In the genomic region with DNA sequence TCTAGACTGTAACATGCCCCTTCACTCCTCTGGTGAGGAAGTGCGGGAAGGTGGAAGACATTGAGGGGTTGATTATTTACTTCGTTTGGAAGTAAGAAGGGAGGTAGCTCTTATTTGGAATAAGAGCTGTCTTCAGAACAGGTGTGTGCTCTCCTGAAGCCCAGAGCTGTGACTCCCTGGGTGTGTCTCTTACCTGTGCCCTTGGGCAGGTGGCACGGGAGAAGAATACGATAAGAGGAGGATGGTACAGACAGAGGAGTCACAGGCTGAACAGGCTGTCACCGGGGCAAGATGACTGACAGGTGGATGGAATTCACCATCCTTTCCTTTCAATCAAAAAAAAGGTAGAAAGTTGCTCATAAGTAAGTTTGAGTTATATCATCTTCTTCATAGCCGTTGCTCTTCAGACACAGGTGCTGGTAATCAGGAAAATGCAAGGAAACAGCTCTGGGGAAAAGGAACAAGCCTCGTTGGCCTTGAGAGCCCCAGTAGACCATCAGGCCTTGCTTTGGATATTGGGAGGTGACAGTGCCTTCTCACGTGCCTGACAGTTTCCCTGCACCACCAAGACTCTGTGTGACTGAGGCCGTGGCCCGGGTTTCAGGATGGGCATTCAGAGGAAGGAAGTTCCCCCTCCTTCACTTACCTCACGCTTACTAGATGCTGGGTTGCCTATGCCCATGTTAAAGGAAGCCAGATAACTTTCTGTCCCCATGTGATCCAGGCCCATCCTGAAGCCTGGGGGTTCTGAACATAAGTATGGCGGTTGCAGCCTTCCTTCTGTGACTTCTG, we compare ENCODE assay signal across 13 cellular contexts.
DNase-seq lines count a peak whose midpoint lies in the region; ATAC-seq, FAIRE-seq and TF ChIP-seq lines count a peak whose summit lies in the region.
"Had no signal": no experiment of that assay in that cellular context is flagged by ENCODE, and none has a peak within 500 bp of the region (broad histone marks: within the 10 kb centered on the region; RNA-seq: fewer than 3 reads in every experiment).

No MANE protein-coding gene starts in this region.

- peaks cover 28% of the 10 kb centered on the region for H3K36me3 Mint-ChIP-seq in astrocyte (ENCODE audit: low read depth, unreplicated experiment)
- no peaks in the 10 kb centered on the region for H3K36me3 Mint-ChIP-seq in natural killer cell treated with Interleukin-12 subunit alpha and Interleukin-12 subunit beta and Interleukin-15 and Interleukin-18, amount 100 ng/mL, for 72 hours

- peak overlapping the region; percentile 38 for H3K27ac Mint-ChIP-seq in astrocyte (ENCODE audit: unreplicated experiment)
- H3K27ac Mint-ChIP-seq in natural killer cell treated with Interleukin-12 subunit alpha and Interleukin-12 subunit beta and Interleukin-15 and Interleukin-18, amount 100 ng/mL, for 72 hours = peak overlapping the region; percentile 13 to 84
- H3K27ac Mint-ChIP-seq: stimulated activated naive CD8-positive, alpha-beta T cell treated with anti-CD3 and anti-CD28 coated beads, Interleukin-15, Interleukin-2, amounts not matched to agents 100 ng/mL and 50 ng/mL, for 24 hours had no signal

- no peak overlapping the region for H3K4me2 ChIP-seq in astrocyte (ENCODE audit: low read length)

- peaks cover 45% of the 10 kb centered on the region for H3K4me1 Mint-ChIP-seq in astrocyte (ENCODE audit: low read depth, unreplicated experiment)
- peaks cover 60 to 64% of the 10 kb centered on the region in 2 donors for H3K4me1 Mint-ChIP-seq in natural killer cell treated with Interleukin-12 subunit alpha and Interleukin-12 subunit beta and Interleukin-15 and Interleukin-18, amount 100 ng/mL, for 72 hours (ENCODE audit: low read depth in 2 of 2)

- peaks cover 3% of the 10 kb centered on the region for H3K36me3 ChIP-seq in astrocyte (ENCODE audit: insufficient read depth, low read length)

- H3K4me3 ChIP-seq in Jurkat, Clone E6-1 (ENCODE audit: low read length) = no peak overlapping the region
- H3K4me3 ChIP-seq in astrocyte (ENCODE audit: insufficient read depth, low read depth, low read length) = no peak overlapping the region

- peaks cover 3% of the 10 kb centered on the region for H3K9me3 Mint-ChIP-seq in astrocyte (ENCODE audit: unreplicated experiment)
- peaks cover 2% of the 10 kb centered on the region for H3K9me3 Mint-ChIP-seq in natural killer cell treated with Interleukin-12 subunit alpha and Interleukin-12 subunit beta and Interleukin-15 and Interleukin-18, amount 100 ng/mL, for 72 hours
- H3K9me3 Mint-ChIP-seq: stimulated activated naive CD8-positive, alpha-beta T cell treated with anti-CD3 and anti-CD28 coated beads, Interleukin-15, Interleukin-2, amounts not matched to agents 100 ng/mL and 50 ng/mL, for 24 hours had no signal

- peaks cover 2% of the 10 kb centered on the region for H4K20me1 ChIP-seq in astrocyte (ENCODE audit: insufficient read depth, low read length)

- no peaks in the 10 kb centered on the region for H3K27me3 ChIP-seq in astrocyte (ENCODE audit: insufficient read depth, low read length)

- no peak for FAIRE-seq in astrocyte (lab: Jason Lieb, UNC)
- FAIRE-seq: H54 had no signal

- peaks cover 30% of the 10 kb centered on the region for H3K4me1 ChIP-seq in astrocyte (ENCODE audit: insufficient read depth, low read length)

- no peak overlapping the region for H3K4me3 Mint-ChIP-seq in astrocyte (ENCODE audit: unreplicated experiment)
- peak overlapping the region; percentile 20 for H3K4me3 Mint-ChIP-seq in natural killer cell treated with Interleukin-12 subunit alpha and Interleukin-12 subunit beta and Interleukin-15 and Interleukin-18, amount 100 ng/mL, for 72 hours
- H3K4me3 Mint-ChIP-seq: stimulated activated naive CD8-positive, alpha-beta T cell treated with anti-CD3 and anti-CD28 coated beads, Interleukin-15, Interleukin-2, amounts not matched to agents 100 ng/mL and 50 ng/mL, for 24 hours had no signal

- no peak for ATAC-seq in natural killer cell treated with Interleukin-12 subunit alpha and Interleukin-12 subunit beta and Interleukin-15 and Interleukin-18, amount 100 ng/mL, for 72 hours
- ATAC-seq in HG02973 (IDR thresholded peaks at IDR 0.05; ENCODE audit: unreplicated experiment) = no peak
- ATAC-seq in HG02852 (IDR thresholded peaks at IDR 0.05; ENCODE audit: unreplicated experiment) = no peak

- H3K9me3 ChIP-seq in astrocyte (ENCODE audit: insufficient read depth, low read depth, low read length) = no peaks in the 10 kb centered on the region

- H3K79me2 ChIP-seq in astrocyte (ENCODE audit: insufficient read depth, low read length) = peaks cover 45% of the 10 kb centered on the region

- peak; percentile 22 for DNase-seq in CMK (ENCODE audit: low read depth)
- DNase-seq in Jurkat, Clone E6-1 (ENCODE audit: low read depth, low spot score) = peak; percentile 76
- no peak for DNase-seq in astrocyte (ENCODE audit: low read depth)
- no peak for DNase-seq in natural killer cell treated with Interleukin-12 subunit alpha and Interleukin-12 subunit beta and Interleukin-15 and Interleukin-18, amount 100 ng/mL, for 72 hours (ENCODE audit: low spot score)
- no peak for DNase-seq in NOMO-1 treated with DMSO at 0.1 percent for 48 hours (lab: John Stamatoyannopoulos, UW; ENCODE audit: unreplicated experiment)
- DNase-seq in nucleus accumbens (lab: John Stamatoyannopoulos, UW) = no peak
- DNase-seq: NCI-H2029, SHP77 treated with DMSO at 0.1 percent for 48 hours had no signal

- no peak overlapping the region for H3K27ac ChIP-seq in astrocyte (ENCODE audit: low read depth, low read length)
- H3K27ac ChIP-seq: C4-2B had no signal

- no peak overlapping the region for H3K9ac ChIP-seq in astrocyte (ENCODE audit: low read length)

- H3K27me3 Mint-ChIP-seq in astrocyte (ENCODE audit: low read depth, unreplicated experiment) = no peaks in the 10 kb centered on the region
- H3K27me3 Mint-ChIP-seq in natural killer cell treated with Interleukin-12 subunit alpha and Interleukin-12 subunit beta and Interleukin-15 and Interleukin-18, amount 100 ng/mL, for 72 hours = no peaks in the 10 kb centered on the region
- H3K27me3 Mint-ChIP-seq: stimulated activated naive CD8-positive, alpha-beta T cell treated with anti-CD3 and anti-CD28 coated beads, Interleukin-15, Interleukin-2, amounts not matched to agents 100 ng/mL and 50 ng/mL, for 24 hours had no signal

- no peak for TF ChIP-seq CTCF in astrocyte (IDR thresholded peaks at IDR 0.05; ENCODE audit: insufficient read depth, low read depth, low read length)

- H2AFZ ChIP-seq in astrocyte (ENCODE audit: low read depth, low read length) = no peak overlapping the region

Comparison
In these comparisons a context has a peak if more than half of its experiments do, and no peak if none do; other contexts are left out.
1. DNase-seq: peak in CMK (single experiment) and Jurkat, Clone E6-1 (single experiment); none in astrocyte (single experiment), natural killer cell treated with Interleukin-12 subunit alpha and Interleukin-12 subunit beta and Interleukin-15 and Interleukin-18, amount 100 ng/mL, for 72 hours (single experiment), NOMO-1 treated with DMSO at 0.1 percent for 48 hours (single experiment) and nucleus accumbens (0 of 56).